Comparison of ENCODE assay signal across 10 cellular contexts in the genomic region with DNA sequence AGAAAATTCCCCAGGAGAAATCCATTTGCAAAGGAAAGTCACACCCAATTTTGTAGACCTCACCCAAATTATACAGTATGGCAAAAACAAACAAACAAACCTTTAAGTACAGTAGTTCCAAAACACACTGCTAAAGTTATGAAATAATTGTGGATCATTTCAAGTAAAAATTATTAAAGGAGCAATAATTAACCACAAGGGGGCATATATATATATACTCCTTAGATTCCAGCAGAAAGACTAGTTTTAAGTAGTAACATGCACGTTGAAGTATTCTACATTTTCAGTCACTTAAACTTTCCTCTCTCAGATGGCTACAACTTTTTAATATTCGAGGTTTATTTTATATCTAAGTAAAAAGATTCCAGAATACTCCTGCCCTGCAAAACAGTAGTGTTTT. TPM values are rescaled to one million over a fixed set of nuclear protein-coding genes. Genes with fewer than 3 reads are reported as not detected.
A peak's percentile ranks its signal among the peaks of the same experiment; 100 is the strongest.
DNase-seq lines count a peak whose midpoint lies in the region; ATAC-seq and TF ChIP-seq lines count a peak whose summit lies in the region.
"Had no signal": no experiment of that assay in that cellular context is flagged by ENCODE, and none has a peak within 500 bp of the region (broad histone marks: within the 10 kb centered on the region; RNA-seq: fewer than 3 reads in every experiment).

No MANE protein-coding gene starts in this region.

- H3K4me1 ChIP-seq in ascending aorta (peaks cover 0 to 33% of the 10 kb centered on the region in 2 donors), right lobe of liver (no peaks in the 10 kb centered on the region)

- peak overlapping the region; percentile 23 to 41 for H3K27ac ChIP-seq in ascending aorta
- H3K27ac ChIP-seq in right lobe of liver, result no peak overlapping the region

- peak; percentile 20 to 42 (median 29) for TF ChIP-seq CTCF in ascending aorta (IDR thresholded peaks at IDR 0.05)
- TF ChIP-seq CTCF in right lobe of liver (IDR thresholded peaks at IDR 0.05), result peak; percentile 20 to 35 (median 30)

- intact Hi-C loops in ascending aorta (cut with DNase I), result loop anchor here (1.0 to 10.0 kb wide), 2 partner anchors 109 to 221 kb away; no protein-coding TSS in a partner anchor
- intact Hi-C loops in right lobe of liver (cut with DNase I), result no loop called here

- H3K9me3 ChIP-seq in ascending aorta (no peaks in the 10 kb centered on the region), right lobe of liver (no peaks in the 10 kb centered on the region)

- ATAC-seq in right lobe of liver (no peak), GM19023 (IDR thresholded peaks at IDR 0.05; ENCODE audit: unreplicated experiment) (no peak), HG02852 (IDR thresholded peaks at IDR 0.05; ENCODE audit: unreplicated experiment) (no peak)

- H3K27me3 ChIP-seq in ascending aorta (no peaks in the 10 kb centered on the region), right lobe of liver (no peaks in the 10 kb centered on the region)

- 39% methylated on average over 2 of the region's 2 CpGs for whole genome bisulfite sequencing in right lobe of liver (ENCODE audit: insufficient coverage, low coverage, low lambda C conversion rate, missing lambda C conversion rate)

- H3K4me3 ChIP-seq in ascending aorta (no peak overlapping the region), right lobe of liver (no peak overlapping the region)

- TF ChIP-seq POLR2A in right lobe of liver (IDR thresholded peaks at IDR 0.05), result no peak

- peak; percentile 14 for DNase-seq in AG08395 (ENCODE audit: low spot score)
- DNase-seq in HT-29 (ENCODE audit: low spot score), result peak; percentile 42
- no peak for DNase-seq in ascending aorta (ENCODE audit: low spot score in 2 of 2)
- no peak for DNase-seq in right lobe of liver
- DNase-seq in NK-92 (lab: John Stamatoyannopoulos, UW; ENCODE audit: unreplicated experiment), result no peak
- no peak for DNase-seq in islet precursor cell
- DNase-seq: hypothalamus, NCI-H2029 had no signal

- peaks cover 10 to 11% of the 10 kb centered on the region in 2 donors for H3K36me3 ChIP-seq in ascending aorta
- H3K36me3 ChIP-seq in right lobe of liver, result peaks cover 0 to 2% (median 0%) of the 10 kb centered on the region in 4 donors

RNA-seq across cellular contexts. Expression of a gene that starts 26.8 kb away (rescaled TPM):
- total RNA-seq in HT-29 (2014; rRNA removed; shearing (Covaris generic)), result 10.1 and 11.7 TPM in 2 replicates
- total RNA-seq in ascending aorta, result 10.9 TPM
- 10 to 100 TPM; 11.2 to 21.0 (median 15.1) TPM for total RNA-seq in right lobe of liver

RNA-seq across cellular contexts. Expression of a gene that starts 54.3 kb away (rescaled TPM):
- total RNA-seq in HT-29 (2014; rRNA removed; shearing (Covaris generic)), result not detected in 2 replicates
- total RNA-seq in ascending aorta (66.3 TPM), right lobe of liver (10 to 100 TPM in 5 of 6 experiments, 1 to 10 TPM in 1; 9.3 to 60.8 (median 28.3) TPM)

RNA-seq across cellular contexts. Expression of a gene that starts 59.1 kb away (rescaled TPM):
- 6.3 and 10.4 TPM in 2 replicates for total RNA-seq in HT-29 (2014; rRNA removed; shearing (Covaris generic))
- total RNA-seq in ascending aorta, result 2.3 TPM
- total RNA-seq in right lobe of liver, result 1 to 10 TPM in 5 of 6 experiments, under 1 TPM in 1; 0.98 to 5.0 (median 1.8) TPM

Comparison
In these comparisons a context has a peak if more than half of its experiments do, and no peak if none do; other contexts are left out.
1. DNase-seq: peak in AG08395 (single experiment) and HT-29 (single experiment); none in ascending aorta (0 of 2), right lobe of liver (0 of 3), NK-92 (single experiment) and islet precursor cell (single experiment).
2. H3K27ac ChIP-seq: peak in ascending aorta (2 of 2); none in right lobe of liver (0 of 3).
3. RNA of a gene that starts 54.3 kb away (total RNA-seq): 66.3 TPM in ascending aorta (single experiment) and 9.3 to 60.8 TPM in right lobe of liver; not detected in HT-29; every median in the first group is over 10 times any median in the second.